In genomic region chr14:32419429-32419828, GRCh38 we compare ENCODE assay signal across 17 cellular contexts.
"Had no signal": no experiment of that assay in that cellular context is flagged by ENCODE, and none has a peak within 500 bp of the region (broad histone marks: within the 10 kb centered on the region; RNA-seq: fewer than 3 reads in every experiment).

No MANE protein-coding gene starts in this region.

- H3K27me3 ChIP-seq: breast epithelium, spleen, stomach, testis, upper lobe of left lung had no signal

- ATAC-seq: activated T-helper 17 cell treated with anti-CD3 and anti-CD28 coated beads, Interleukin-2, amount 50 U/mL, for 72 hours; left cardiac atrium; lower lobe of right lung; sciatic nerve had no signal

- DNase-seq: activated CD4-positive, alpha-beta T cell treated with anti-CD3 and anti-CD28 coated beads, Interleukin-2, amount 50 U/mL, for 48 hours; activated naive CD4-positive, alpha-beta T cell treated with Interleukin-2 at 50 U/mL for 16 hours; anterior cingulate cortex; cerebellar nuclear complex; effector memory CD4-positive, alpha-beta T cell; foreskin melanocyte; immature natural killer cell; left cardiac atrium; lower lobe of right lung; spleen; stomach; T1000; testis; upper lobe of left lung had no signal

- H3K4me1 ChIP-seq: breast epithelium, lower lobe of right lung, spleen, testis had no signal

- H3K9me3 ChIP-seq: breast epithelium, lower lobe of right lung, testis, upper lobe of left lung had no signal

- H3K27ac ChIP-seq: breast epithelium, lower lobe of right lung, spleen, stomach, testis, upper lobe of left lung had no signal

- H3K4me3 ChIP-seq: breast epithelium, lower lobe of right lung, spleen, stomach, testis, upper lobe of left lung had no signal

- H3K36me3 ChIP-seq: breast epithelium, lower lobe of right lung, spleen, stomach, upper lobe of left lung had no signal
